In genomic region chr17:70329751-70330150, GRCh38 we compare ENCODE assay signal across 17 cellular contexts.
DNase-seq lines count a peak whose midpoint lies in the region; TF ChIP-seq lines count a peak whose summit lies in the region.
"Had no signal": no experiment of that assay in that cellular context is flagged by ENCODE, and none has a peak within 500 bp of the region (broad histone marks: within the 10 kb centered on the region; RNA-seq: fewer than 3 reads in every experiment).

No MANE protein-coding gene starts in this region.

- no peaks in the 10 kb centered on the region for H3K27me3 ChIP-seq in parathyroid adenoma (ENCODE audit: control insufficient read depth, insufficient read depth, low read length)

- no peaks in the 10 kb centered on the region for H3K36me3 ChIP-seq in parathyroid adenoma (ENCODE audit: control insufficient read depth, insufficient read depth, low read length)

- H3K79me2 ChIP-seq in parathyroid adenoma, result peaks cover 2% of the 10 kb centered on the region

- H2AFZ ChIP-seq in parathyroid adenoma, result peak overlapping the region; percentile 45
- H2AFZ ChIP-seq: GM23248 had no signal

- H3K27ac ChIP-seq in parathyroid adenoma, result peak overlapping the region; percentile 99
- H3K27ac ChIP-seq: C4-2B, GM23248, HL-60 had no signal

- H3K4me3 ChIP-seq in parathyroid adenoma (ENCODE audit: low read depth, low read length), result peak overlapping the region; percentile 29
- no peak overlapping the region for H3K4me3 ChIP-seq in foreskin fibroblast (ENCODE audit: low read depth in 1 of 2, low read length in 2 of 2)
- H3K4me3 ChIP-seq: GM23248 had no signal

- DNase-seq in NCI-H1436 (lab: John Stamatoyannopoulos, UW) (peak; percentile 9), NCI-H1436 treated with DMSO at 0.1 percent for 48 hours (lab: John Stamatoyannopoulos, UW) (no peak), NCI-H2107 (lab: John Stamatoyannopoulos, UW) (peak; percentile 22), NCI-H524 treated with DMSO at 0.1 percent for 48 hours (lab: John Stamatoyannopoulos, UW) (peak; percentile 8), foreskin fibroblast (no peak), NCI-H187 (lab: John Stamatoyannopoulos, UW) (no peak), AML-193 (lab: John Stamatoyannopoulos, UW) (no peak)
- DNase-seq: Caco-2, GF-D8, GM23248, MV-4-11, NCI-H226, NCI-H774, SHP77 treated with DMSO at 0.1 percent for 48 hours had no signal

- H3K4me1 ChIP-seq in parathyroid adenoma, result peaks cover 71% of the 10 kb centered on the region
- H3K4me1 ChIP-seq: Caco-2 had no signal

- TF ChIP-seq CTCF in parathyroid adenoma (IDR thresholded peaks at IDR 0.05) (no peak), foreskin fibroblast (IDR thresholded peaks at IDR 0.05; ENCODE audit: low read depth, low read length) (no peak)

- peak overlapping the region; percentile 35 for H3K4me2 ChIP-seq in parathyroid adenoma (ENCODE audit: low read length)

- no peaks in the 10 kb centered on the region for H3K9me3 ChIP-seq in parathyroid adenoma (ENCODE audit: control insufficient read depth, low read length)
- H3K9me3 ChIP-seq: Caco-2 had no signal

- H3K9ac ChIP-seq in parathyroid adenoma, result no peak overlapping the region
- H3K9ac ChIP-seq: GM23248 had no signal

Comparison
In these comparisons a context has a peak if more than half of its experiments do, and no peak if none do; other contexts are left out.
1. DNase-seq: peak in NCI-H1436 (single experiment), NCI-H2107 (single experiment) and NCI-H524 treated with DMSO at 0.1 percent for 48 hours (single experiment); none in NCI-H1436 treated with DMSO at 0.1 percent for 48 hours (single experiment), foreskin fibroblast (0 of 2), NCI-H187 (0 of 2) and AML-193 (0 of 2).